Comparison of ENCODE assay signal across 32 cellular contexts in genomic region chr2:34991508-34992274, GRCh38.
"Had no signal": no experiment of that assay in that cellular context is flagged by ENCODE, and none has a peak within 500 bp of the region (broad histone marks: within the 10 kb centered on the region; RNA-seq: fewer than 3 reads in every experiment).

No MANE protein-coding gene starts in this region.

- ATAC-seq: activated CD4-positive, alpha-beta T cell treated with anti-CD3 and anti-CD28 coated beads for 36 hours; activated CD4-positive, CD25-positive, alpha-beta regulatory T cell treated with anti-CD3 and anti-CD28 coated beads, Interleukin-2, amount 50 U/mL, for 24 hours; activated CD8-positive, alpha-beta T cell treated with anti-CD3 and anti-CD28 coated beads, Interleukin-2, amount 10 ng/mL, durations not matched to agents 7 days and 5 days; activated naive CD4-positive, alpha-beta T cell treated with anti-CD3 and anti-CD28 coated beads, Interleukin-2, amount 50 U/mL, for 72 hours; activated T-cell treated with anti-CD3 and anti-CD28 coated beads, Interleukin-2, amount 50 U/mL, for 4 hours; body of pancreas; WTC11 had no signal

- H3K27me3 Mint-ChIP-seq: activated CD4-positive, alpha-beta T cell treated with anti-CD3 and anti-CD28 coated beads for 36 hours; activated CD4-positive, alpha-beta T cell treated with anti-CD3 and anti-CD28 coated beads, Interleukin-2, amount 10 ng/mL, durations not matched to agents 7 days and 5 days had no signal

- H3K36me3 Mint-ChIP-seq: WTC11 had no signal

- H3K9me3 Mint-ChIP-seq: activated CD4-positive, alpha-beta T cell treated with anti-CD3 and anti-CD28 coated beads, Interleukin-2, amount 10 ng/mL, durations not matched to agents 7 days and 5 days had no signal

- H3K27ac ChIP-seq: adrenal gland, body of pancreas, breast epithelium, Peyer's patch, SJSA1 had no signal

- H3K4me1 ChIP-seq: adrenal gland, body of pancreas, breast epithelium, Peyer's patch, SJSA1 had no signal

- H3K4me1 Mint-ChIP-seq: activated CD4-positive, alpha-beta T cell treated with anti-CD3 and anti-CD28 coated beads for 36 hours; activated CD4-positive, alpha-beta T cell treated with anti-CD3 and anti-CD28 coated beads, Interleukin-2, amount 10 ng/mL, durations not matched to agents 7 days and 5 days; WTC11 had no signal

- H3K4me3 Mint-ChIP-seq: activated CD4-positive, alpha-beta T cell treated with anti-CD3 and anti-CD28 coated beads for 36 hours; activated CD4-positive, alpha-beta T cell treated with anti-CD3 and anti-CD28 coated beads, Interleukin-2, amount 10 ng/mL, durations not matched to agents 7 days and 5 days; activated CD8-positive, alpha-beta T cell treated with anti-CD3 and anti-CD28 coated beads, Interleukin-2, amount 10 ng/mL, durations not matched to agents 7 days and 5 days; activated naive CD4-positive, alpha-beta T cell treated with anti-CD3 and anti-CD28 coated beads for 36 hours; activated T-cell treated with anti-CD3 and anti-CD28 coated beads, Interleukin-2, amount 50 U/mL, for 4 hours; activated T-helper 1 cell treated with anti-CD3 and anti-CD28 coated beads, Interleukin-12 subunit alpha, Interleukin-12 subunit beta, Interleukin-2, Interleukin-4 antibody, amounts not matched to agents 30 ng/mL and 10 ng/mL and 1 ng/mL, durations not matched to agents 14 hours and 24 hours and 36 hours; T-helper 1 cell treated with Interleukin-12 subunit alpha and Interleukin-12 subunit beta and Interleukin-4 antibody, amounts not matched to agents 30 μg/mL and 1 μg/mL, for 36 hours; T-helper 2 cell treated with Interferon-gamma antibody and Interleukin-4, amounts not matched to agents 5 μg/mL and 100 μg/mL, for 36 hours; WTC11 had no signal

- H3K4me3 ChIP-seq: adrenal gland, body of pancreas, breast epithelium, Peyer's patch, SJSA1 had no signal

- H3K36me3 ChIP-seq: adrenal gland, breast epithelium, Peyer's patch, SJSA1 had no signal

- H3K27ac Mint-ChIP-seq: activated CD4-positive, alpha-beta T cell treated with anti-CD3 and anti-CD28 coated beads for 36 hours; activated CD4-positive, alpha-beta T cell treated with anti-CD3 and anti-CD28 coated beads, Interleukin-2, amount 10 ng/mL, durations not matched to agents 7 days and 5 days; activated CD8-positive, alpha-beta T cell treated with anti-CD3 and anti-CD28 coated beads, Interleukin-2, amount 10 ng/mL, durations not matched to agents 7 days and 5 days; activated naive CD4-positive, alpha-beta T cell treated with anti-CD3 and anti-CD28 coated beads for 36 hours; activated naive CD4-positive, alpha-beta T cell treated with anti-CD3 and anti-CD28 coated beads, Interleukin-2, amount 50 U/mL, for 72 hours; activated T-helper 1 cell treated with anti-CD3 and anti-CD28 coated beads, Interleukin-12 subunit alpha, Interleukin-12 subunit beta, Interleukin-2, Interleukin-4 antibody, amounts not matched to agents 30 ng/mL and 10 ng/mL and 1 ng/mL, durations not matched to agents 14 hours and 24 hours and 36 hours; T-helper 1 cell treated with Interleukin-12 subunit alpha and Interleukin-12 subunit beta and Interleukin-4 antibody, amounts not matched to agents 30 μg/mL and 1 μg/mL, for 36 hours; T-helper 2 cell treated with Interferon-gamma antibody and Interleukin-4, amounts not matched to agents 5 μg/mL and 100 μg/mL, for 36 hours; WTC11 had no signal

- H3K27me3 ChIP-seq: adrenal gland, body of pancreas, breast epithelium, Peyer's patch, SJSA1 had no signal

- DNase-seq: activated CD4-positive, alpha-beta T cell treated with anti-CD3 and anti-CD28 coated beads for 36 hours; activated CD4-positive, alpha-beta T cell treated with anti-CD3 and anti-CD28 coated beads, Interleukin-2, amount 10 ng/mL, durations not matched to agents 7 days and 5 days; activated CD4-positive, alpha-beta T cell treated with anti-CD3 and anti-CD28 coated beads, Interleukin-2, amount 50 U/mL, for 48 hours; activated CD8-positive, alpha-beta T cell treated with anti-CD3 and anti-CD28 coated beads, Interleukin-2, amount 10 ng/mL, durations not matched to agents 7 days and 5 days; activated gamma-delta T cell treated with Interleukin-2 at 50 U/mL for 16 hours; activated naive CD4-positive, alpha-beta T cell treated with anti-CD3 and anti-CD28 coated beads for 36 hours; activated T-cell treated with anti-CD3 and anti-CD28 coated beads for 4 hours; activated T-cell treated with anti-CD3 and anti-CD28 coated beads, Interleukin-2, amount 50 U/mL, for 4 hours; adrenal gland; body of pancreas; Karpas-422; NCI-H1105; NCI-H1417 treated with DMSO at 0.1 percent for 48 hours; NCI-H187 treated with DMSO at 0.1 percent for 48 hours; NCI-H2081; NCI-H226; NCI-H446 treated with DMSO at 0.1 percent for 48 hours; NCI-H524; NCI-H69; NCI-H82; Peyer's patch; RPMI8226; SHP77 treated with DMSO at 0.1 percent for 48 hours; SK-N-SH had no signal

- H3K9me3 ChIP-seq: adrenal gland, breast epithelium, Peyer's patch, SJSA1, SK-N-SH had no signal
